ENCODE assay signal across 11 cellular contexts in genomic region chr19:44757057-44757734, GRCh38. TPM values are rescaled to one million over a fixed set of nuclear protein-coding genes. Genes with fewer than 3 reads are reported as not detected.
DNase-seq lines count a peak whose midpoint lies in the region; ATAC-seq and TF ChIP-seq lines count a peak whose summit lies in the region.
"Had no signal": no experiment of that assay in that cellular context is flagged by ENCODE, and none has a peak within 500 bp of the region (broad histone marks: within the 10 kb centered on the region; RNA-seq: fewer than 3 reads in every experiment).

No MANE protein-coding gene starts in this region.

- dilution Hi-C loops in mammary epithelial cell (cut with HindIII; ENCODE audit: low sequenced_read_pairs), result no loop called here

- peaks cover 86% of the 10 kb centered on the region for H3K36me3 Mint-ChIP-seq in MCF 10A (ENCODE audit: insufficient read depth, unreplicated experiment)
- H3K36me3 Mint-ChIP-seq in glutamatergic neuron (ENCODE audit: unreplicated experiment), result no peaks in the 10 kb centered on the region
- no peaks in the 10 kb centered on the region for H3K36me3 Mint-ChIP-seq in neural crest cell (ENCODE audit: low read depth)
- peaks cover 34 to 51% of the 10 kb centered on the region in 2 donors for H3K36me3 Mint-ChIP-seq in stimulated activated naive B cell treated with anti-CD40 and anti-IgM and Interleukin-4, amounts not matched to agents 10 μg/mL and 1 μg/mL and 100 μg/mL, for 72 hours

- no peaks in the 10 kb centered on the region for H3K9me3 ChIP-seq in mammary epithelial cell (replicated peaks; ENCODE audit: insufficient read depth, low read length)
- H3K9me3 ChIP-seq in vagina, result no peaks in the 10 kb centered on the region
- H3K9me3 ChIP-seq: SJCRH30 had no signal

- TF ChIP-seq CTCF in MCF 10A (IDR thresholded peaks at IDR 0.05; ENCODE audit: unreplicated experiment) (no peak), mammary epithelial cell (conservative IDR thresholded peaks at IDR 0.05 in 1 of 2, IDR thresholded peaks at IDR 0.05 in 1 of 2; ENCODE audit: extremely low read depth in 1 of 2, insufficient read depth in 1 of 2, low read depth in 1 of 2, low read length in 2 of 2) (no peak), glutamatergic neuron (IDR thresholded peaks at IDR 0.05; ENCODE audit: partially characterized antibody, unreplicated experiment) (no peak), neural crest cell (conservative IDR thresholded peaks at IDR 0.05) (no peak), vagina (IDR thresholded peaks at IDR 0.05) (no peak)

- WGBS in mammary epithelial cell (ENCODE audit: low coverage, missing lambda C conversion rate), result 95% methylated on average over 17 of the region's 53 CpGs

- H3K36me3 ChIP-seq in mammary epithelial cell (ENCODE audit: insufficient read depth, low read length), result peaks cover 6% of the 10 kb centered on the region
- peaks cover 0 to 37% of the 10 kb centered on the region in 2 donors for H3K36me3 ChIP-seq in vagina

- no peak overlapping the region for H3K4me2 ChIP-seq in mammary epithelial cell (ENCODE audit: insufficient read depth, low read depth, low read length)

- CTCF ChIA-PET in MCF 10A (lab: Yijun Ruan, JAX), result interaction anchor here (1.3 to 2.2 kb wide), 2 partner anchors 34 to 68 kb away, joined by 8 to 17 read pairs; no protein-coding TSS in a partner anchor
- CTCF ChIA-PET in mammary epithelial cell (lab: Charles Lee; ENCODE audit: low non-redundant PET), result no interaction called here

- H3K4me3 Mint-ChIP-seq in MCF 10A (ENCODE audit: unreplicated experiment), result no peak overlapping the region
- peak overlapping the region; percentile 87 for H3K4me3 Mint-ChIP-seq in glutamatergic neuron (ENCODE audit: unreplicated experiment)
- peak overlapping the region; percentile 90 for H3K4me3 Mint-ChIP-seq in neural crest cell
- no peak overlapping the region for H3K4me3 Mint-ChIP-seq in stimulated activated naive B cell treated with anti-CD40 and anti-IgM and Interleukin-4, amounts not matched to agents 10 μg/mL and 1 μg/mL and 100 μg/mL, for 72 hours

- no peaks in the 10 kb centered on the region for H3K27me3 ChIP-seq in mammary epithelial cell (ENCODE audit: insufficient read depth, low read length)
- no peaks in the 10 kb centered on the region for H3K27me3 ChIP-seq in vagina
- H3K27me3 ChIP-seq: SJCRH30 had no signal

- no peak for ATAC-seq in HG03469 (IDR thresholded peaks at IDR 0.05; ENCODE audit: unreplicated experiment)
- ATAC-seq in stimulated activated naive B cell treated with anti-CD40 and anti-IgM and Interleukin-4, amounts not matched to agents 10 μg/mL and 1 μg/mL and 100 μg/mL, for 72 hours (replicated peaks), result no peak

- peaks cover 6% of the 10 kb centered on the region for H3K79me2 ChIP-seq in mammary epithelial cell (ENCODE audit: insufficient read depth, low read length)

- H3K27ac ChIP-seq in mammary epithelial cell (ENCODE audit: insufficient read depth, low read depth, low read length), result no peak overlapping the region
- peak overlapping the region; percentile 92 for H3K27ac ChIP-seq in vagina
- H3K27ac ChIP-seq: SJCRH30 had no signal

- no peaks in the 10 kb centered on the region for H4K20me1 ChIP-seq in mammary epithelial cell (ENCODE audit: insufficient read depth, low read length)

- BruUV-seq in MCF 10A (replicated peaks; lab: Mats Ljungman, UMichigan) (no TSS peak), mammary epithelial cell (replicated peaks; lab: Mats Ljungman, UMichigan) (no TSS peak)

- no peak for DNase-seq in MCF 10A (ENCODE audit: unreplicated experiment)
- DNase-seq in mammary epithelial cell, result no peak
- no peak for DNase-seq in glutamatergic neuron
- peak; percentile 29 for DNase-seq in neural crest cell (ENCODE audit: low read depth, low spot score)
- no peak for DNase-seq in vagina (ENCODE audit: extremely low spot score in 2 of 2)
- DNase-seq in foreskin melanocyte, result no peak
- DNase-seq in stimulated activated naive B cell treated with anti-CD40 and anti-IgM and Interleukin-4, amounts not matched to agents 10 μg/mL and 1 μg/mL and 100 μg/mL, for 72 hours, result no peak
- DNase-seq: SJCRH30 had no signal

- H3K27me3 Mint-ChIP-seq in MCF 10A (ENCODE audit: insufficient read depth, unreplicated experiment), result no peaks in the 10 kb centered on the region
- peaks cover 12% of the 10 kb centered on the region for H3K27me3 Mint-ChIP-seq in glutamatergic neuron (ENCODE audit: unreplicated experiment)
- H3K27me3 Mint-ChIP-seq in neural crest cell (ENCODE audit: low read depth), result peaks cover 71% of the 10 kb centered on the region
- no peaks in the 10 kb centered on the region for H3K27me3 Mint-ChIP-seq in stimulated activated naive B cell treated with anti-CD40 and anti-IgM and Interleukin-4, amounts not matched to agents 10 μg/mL and 1 μg/mL and 100 μg/mL, for 72 hours

- intact Hi-C loops in MCF 10A (cut with micrococcal nuclease), result no loop called here
- intact Hi-C loops in mammary epithelial cell (cut with micrococcal nuclease), result no loop called here
- intact Hi-C loops in vagina (cut with DNase I), result loop anchor here (1.0 to 5.0 kb wide), 2 partner anchors 9 to 35 kb away; partner anchors contain the start of gene BCL3

- H3K4me1 ChIP-seq in mammary epithelial cell (ENCODE audit: insufficient read depth, low read length) (peaks cover 28% of the 10 kb centered on the region), vagina (peaks cover 71% of the 10 kb centered on the region)

- in situ Hi-C loops in mammary epithelial cell (cut with MboI; ENCODE audit: low sequenced_read_pairs in 2 of 2), result loop anchor here in 1 of 2 donors (25.0 kb wide), 1 partner anchor 170 kb away; no protein-coding TSS in a partner anchor

- H3K4me3 ChIP-seq in mammary epithelial cell (replicated peaks in 1 of 3; ENCODE audit: insufficient read depth in 1 of 3, low read depth in 2 of 3, low read length in 3 of 3), result no peak overlapping the region
- peak overlapping the region; percentile 41 to 45 for H3K4me3 ChIP-seq in vagina
- H3K4me3 ChIP-seq: SJCRH30 had no signal

- H3K27ac Mint-ChIP-seq in MCF 10A (ENCODE audit: low read depth, unreplicated experiment) (peak overlapping the region; percentile 46), glutamatergic neuron (ENCODE audit: unreplicated experiment) (peak overlapping the region; percentile 46), neural crest cell (ENCODE audit: unreplicated experiment) (peak overlapping the region; percentile 67)
- H3K27ac Mint-ChIP-seq in stimulated activated naive B cell treated with anti-CD40 and anti-IgM and Interleukin-4, amounts not matched to agents 10 μg/mL and 1 μg/mL and 100 μg/mL, for 72 hours, result no peak overlapping the region

- peaks cover 21% of the 10 kb centered on the region for H3K4me1 Mint-ChIP-seq in MCF 10A (ENCODE audit: insufficient read depth, unreplicated experiment)
- peaks cover 9% of the 10 kb centered on the region for H3K4me1 Mint-ChIP-seq in glutamatergic neuron (ENCODE audit: low read depth, unreplicated experiment)
- H3K4me1 Mint-ChIP-seq in neural crest cell, result peaks cover 23% of the 10 kb centered on the region
- H3K4me1 Mint-ChIP-seq in stimulated activated naive B cell treated with anti-CD40 and anti-IgM and Interleukin-4, amounts not matched to agents 10 μg/mL and 1 μg/mL and 100 μg/mL, for 72 hours, result peaks cover 30 to 38% of the 10 kb centered on the region in 2 donors

- no peak overlapping the region for H2AFZ ChIP-seq in mammary epithelial cell (ENCODE audit: low read depth, low read length)

- H3K9me3 Mint-ChIP-seq in MCF 10A (ENCODE audit: unreplicated experiment) (no peaks in the 10 kb centered on the region), glutamatergic neuron (ENCODE audit: unreplicated experiment) (peaks cover 8% of the 10 kb centered on the region), neural crest cell (no peaks in the 10 kb centered on the region)
- no peaks in the 10 kb centered on the region for H3K9me3 Mint-ChIP-seq in stimulated activated naive B cell treated with anti-CD40 and anti-IgM and Interleukin-4, amounts not matched to agents 10 μg/mL and 1 μg/mL and 100 μg/mL, for 72 hours

- H3K9ac ChIP-seq in mammary epithelial cell (ENCODE audit: insufficient read depth, low read length), result no peak overlapping the region

- TF ChIP-seq POLR2A in vagina (IDR thresholded peaks at IDR 0.05), result no peak

- POLR2A ChIA-PET in MCF 10A (lab: Yijun Ruan, JAX), result interaction anchor here (0.8 kb wide), 1 partner anchor 15 kb away, joined by 7 read pairs; no protein-coding TSS in a partner anchor

RNA-seq across cellular contexts. Expression of gene BCL3, which starts 8.7 kb away (rescaled TPM):
- total RNA-seq in MCF 10A (2022) (24.4 and 32.1 TPM in 2 replicates), mammary epithelial cell (10 to 100 TPM in 1 of 2 donors, 1 to 10 TPM in 1; 3.7 to 23.4 TPM), glutamatergic neuron (ENCODE audit: unreplicated experiment) (2.4 TPM), neural crest cell (2.2 TPM in 2 replicates), vagina (86.9 TPM)
- polyA plus RNA-seq in mammary epithelial cell, result 4.1 TPM
- 12.2 TPM for polyA minus RNA-seq in mammary epithelial cell

RNA-seq across cellular contexts. Expression of gene CBLC, which starts 20.5 kb away (rescaled TPM):
- total RNA-seq in MCF 10A (2022) (9.6 and 14.6 TPM in 2 replicates), mammary epithelial cell (10 to 100 TPM; 51.2 to 76.7 TPM), glutamatergic neuron (ENCODE audit: unreplicated experiment) (not detected), neural crest cell (not detected in 2 replicates), vagina (42.2 TPM)
- 39.4 TPM for polyA plus RNA-seq in mammary epithelial cell
- polyA minus RNA-seq in mammary epithelial cell, result 48.2 TPM
- total RNA-seq: mononuclear cell, SJCRH30, subcutaneous adipose tissue had no signal

RNA-seq across cellular contexts. Expression of gene BCAM, which starts 51.7 kb away (rescaled TPM):
- 2.9 and 5.0 TPM in 2 replicates for total RNA-seq in MCF 10A (2022)
- 100 to 1,000 TPM; 114 to 120 TPM for total RNA-seq in mammary epithelial cell
- 45.1 TPM for polyA plus RNA-seq in mammary epithelial cell
- polyA minus RNA-seq in mammary epithelial cell, result 51.0 TPM
- total RNA-seq in glutamatergic neuron (ENCODE audit: unreplicated experiment), result 47.1 TPM
- 5.3 and 5.5 TPM in 2 replicates for total RNA-seq in neural crest cell
- 57.2 TPM for total RNA-seq in vagina
- total RNA-seq: mononuclear cell had no signal

RNA-seq across cellular contexts. Expression of gene CEACAM16, which starts 58.2 kb away (rescaled TPM):
- total RNA-seq in MCF 10A (2022) (not detected in 2 replicates), mammary epithelial cell (not detected), glutamatergic neuron (ENCODE audit: unreplicated experiment) (not detected), neural crest cell (not detected in 2 replicates), vagina (not detected)
- polyA plus RNA-seq in mammary epithelial cell, result not detected
- polyA minus RNA-seq in mammary epithelial cell, result not detected
- total RNA-seq: mononuclear cell, subcutaneous adipose tissue had no signal

Comparison
In these comparisons a context has a peak if more than half of its experiments do, and no peak if none do; other contexts are left out.
1. H3K4me3 Mint-ChIP-seq: peak in glutamatergic neuron (single experiment) and neural crest cell (single experiment); none in MCF 10A (single experiment) and stimulated activated naive B cell treated with anti-CD40 and anti-IgM and Interleukin-4, amounts not matched to agents 10 μg/mL and 1 μg/mL and 100 μg/mL, for 72 hours (0 of 2).
2. H3K4me3 ChIP-seq: peak in vagina (2 of 2); none in mammary epithelial cell (0 of 3).